ENCODE assay signal across 11 cellular contexts in the genomic region with DNA sequence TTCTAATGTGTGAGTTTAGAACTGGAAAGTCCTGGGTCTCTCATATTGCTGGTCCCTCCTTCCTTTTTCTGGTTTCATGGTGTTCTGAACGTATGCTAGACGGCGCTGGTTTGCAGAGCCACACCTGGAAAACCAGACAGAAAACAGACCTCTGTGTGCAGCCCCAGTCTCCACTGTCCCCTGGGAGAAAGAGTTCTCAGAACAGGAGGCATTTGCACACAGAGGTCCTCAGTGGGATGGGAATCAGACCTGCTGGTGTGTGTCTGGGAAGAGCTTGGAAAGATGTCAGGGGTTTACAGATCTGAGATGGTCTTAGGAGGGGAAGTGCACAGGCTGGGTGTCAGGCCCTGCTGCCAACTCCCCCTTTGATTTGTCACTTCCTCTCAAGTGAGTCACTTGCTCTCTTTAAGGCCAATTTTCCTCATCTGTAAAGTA. TPM values are rescaled to one million over a fixed set of nuclear protein-coding genes. Genes with fewer than 3 reads are reported as not detected.
DNase-seq lines count a peak whose midpoint lies in the region; ATAC-seq and TF ChIP-seq lines count a peak whose summit lies in the region.
"Had no signal": no experiment of that assay in that cellular context is flagged by ENCODE, and none has a peak within 500 bp of the region (broad histone marks: within the 10 kb centered on the region; RNA-seq: fewer than 3 reads in every experiment).

No MANE protein-coding gene starts in this region.

- no peaks in the 10 kb centered on the region for H3K36me3 ChIP-seq in sigmoid colon
- H3K36me3 ChIP-seq: gastrocnemius medialis had no signal

- no peak overlapping the region for H3K4me3 Mint-ChIP-seq in activated CD4-positive, alpha-beta T cell treated with anti-CD3 and anti-CD28 coated beads, Interleukin-2, amount 10 ng/mL, durations not matched to agents 7 days and 5 days

- H3K27me3 Mint-ChIP-seq in activated CD4-positive, alpha-beta T cell treated with anti-CD3 and anti-CD28 coated beads, Interleukin-2, amount 10 ng/mL, durations not matched to agents 7 days and 5 days = no peaks in the 10 kb centered on the region

- ATAC-seq in activated naive CD4-positive, alpha-beta T cell treated with anti-CD3 and anti-CD28 coated beads, Interleukin-2, amount 50 U/mL, for 72 hours = peak; percentile 72 to 82
- ATAC-seq: gastrocnemius medialis had no signal

- 42 to 86% methylated on average over 3 of the region's 3 CpGs for WGBS in sigmoid colon, 2 donors

- intact Hi-C loops in sigmoid colon (cut with DNase I) = no loop called here

- POLR2A ChIA-PET in activated CD4-positive, alpha-beta T cell treated with anti-CD3 and anti-CD28 coated beads, Interleukin-2, amount 10 ng/mL, durations not matched to agents 7 days and 5 days (lab: Charles Lee) = interaction anchor here (1.1 kb wide), 1 partner anchor 13 kb away, joined by 5 read pairs; no protein-coding TSS in a partner anchor

- H3K27ac Mint-ChIP-seq in activated CD4-positive, alpha-beta T cell treated with anti-CD3 and anti-CD28 coated beads, Interleukin-2, amount 10 ng/mL, durations not matched to agents 7 days and 5 days = peak overlapping the region; percentile 39
- peak overlapping the region; percentile 50 to 74 for H3K27ac Mint-ChIP-seq in activated naive CD4-positive, alpha-beta T cell treated with anti-CD3 and anti-CD28 coated beads, Interleukin-2, amount 50 U/mL, for 72 hours

- peaks cover 41% of the 10 kb centered on the region for H3K4me1 Mint-ChIP-seq in activated CD4-positive, alpha-beta T cell treated with anti-CD3 and anti-CD28 coated beads, Interleukin-2, amount 10 ng/mL, durations not matched to agents 7 days and 5 days

- TF ChIP-seq EP300 in sigmoid colon (IDR thresholded peaks at IDR 0.05) = no peak

- no peaks in the 10 kb centered on the region for H3K4me1 ChIP-seq in sigmoid colon
- H3K4me1 ChIP-seq: gastrocnemius medialis had no signal

- DNase-seq in activated CD4-positive, alpha-beta T cell treated with anti-CD3 and anti-CD28 coated beads, Interleukin-2, amount 10 ng/mL, durations not matched to agents 7 days and 5 days = no peak
- no peak for DNase-seq in activated CD4-positive, alpha-beta T cell treated with anti-CD3 and anti-CD28 coated beads for 1 hour
- DNase-seq in MV-4-11 (lab: John Stamatoyannopoulos, UW) (peak; percentile 75), sigmoid colon (peak; percentile 80), islet precursor cell (no peak), COLO829 (ENCODE audit: low spot score) (no peak)
- no peak for DNase-seq in activated naive CD4-positive, alpha-beta T cell treated with anti-CD3 and anti-CD28 coated beads, Interleukin-2, amount 50 U/mL, for 72 hours (ENCODE audit: low spot score in 2 of 2)
- DNase-seq in stimulated activated CD4-positive, alpha-beta T cell treated with anti-CD3 and anti-CD28 coated beads, Interleukin-2, amount 100 ng/mL, for 24 hours = no peak
- DNase-seq: gastrocnemius medialis, NCI-H2029 treated with DMSO at 0.1 percent for 48 hours, small intestine had no signal

- peaks cover 19% of the 10 kb centered on the region for H3K9me3 Mint-ChIP-seq in activated CD4-positive, alpha-beta T cell treated with anti-CD3 and anti-CD28 coated beads, Interleukin-2, amount 10 ng/mL, durations not matched to agents 7 days and 5 days
- peaks cover 8 to 23% of the 10 kb centered on the region in 2 donors for H3K9me3 Mint-ChIP-seq in activated naive CD4-positive, alpha-beta T cell treated with anti-CD3 and anti-CD28 coated beads, Interleukin-2, amount 50 U/mL, for 72 hours

- peaks cover 21% of the 10 kb centered on the region for H3K36me3 Mint-ChIP-seq in activated CD4-positive, alpha-beta T cell treated with anti-CD3 and anti-CD28 coated beads, Interleukin-2, amount 10 ng/mL, durations not matched to agents 7 days and 5 days (ENCODE audit: low read depth)
- H3K36me3 Mint-ChIP-seq in activated naive CD4-positive, alpha-beta T cell treated with anti-CD3 and anti-CD28 coated beads, Interleukin-2, amount 50 U/mL, for 72 hours = peaks cover 22 to 28% of the 10 kb centered on the region in 2 donors

- H3K4me3 ChIP-seq in sigmoid colon = no peak overlapping the region
- H3K4me3 ChIP-seq: gastrocnemius medialis had no signal

- no peak for TF ChIP-seq CTCF in sigmoid colon (IDR thresholded peaks at IDR 0.05)

- H3K27me3 ChIP-seq in sigmoid colon = no peaks in the 10 kb centered on the region
- H3K27me3 ChIP-seq: gastrocnemius medialis had no signal

- CTCF ChIA-PET in activated CD4-positive, alpha-beta T cell treated with anti-CD3 and anti-CD28 coated beads, Interleukin-2, amount 10 ng/mL, durations not matched to agents 7 days and 5 days (lab: Charles Lee) = interaction anchor here (0.9 to 1.7 kb wide), 4 partner anchors 12 to 56 kb away, joined by 3 to 6 read pairs (median 3); partner anchors contain the start of gene MBP

- H3K9me3 ChIP-seq in sigmoid colon = no peaks in the 10 kb centered on the region
- H3K9me3 ChIP-seq: gastrocnemius medialis had no signal

- no peak for TF ChIP-seq POLR2A in sigmoid colon (IDR thresholded peaks at IDR 0.05)

- no peak overlapping the region for H3K27ac ChIP-seq in sigmoid colon
- H3K27ac ChIP-seq: gastrocnemius medialis had no signal

RNA-seq across cellular contexts. Expression of gene MBP, which starts 14.9 kb away (rescaled TPM):
- 100 to 1,000 TPM; 111 to 133 TPM for total RNA-seq in activated CD4-positive, alpha-beta T cell treated with anti-CD3 and anti-CD28 coated beads, Interleukin-2, amount 10 ng/mL, durations not matched to agents 7 days and 5 days
- total RNA-seq in activated naive CD4-positive, alpha-beta T cell treated with anti-CD3 and anti-CD28 coated beads, Interleukin-2, amount 50 U/mL, for 72 hours = 10 to 100 TPM; 52.2 to 60.0 TPM
- total RNA-seq in sigmoid colon = 10 to 100 TPM; 24.0 to 30.7 (median 27.4) TPM
- polyA plus RNA-seq in sigmoid colon = 10 to 100 TPM; 18.3 to 22.2 (median 20.6) TPM

Comparison
In these comparisons a context has a peak if more than half of its experiments do, and no peak if none do; other contexts are left out.
1. DNase-seq: peak in MV-4-11 (single experiment) and sigmoid colon (single experiment); none in activated CD4-positive, alpha-beta T cell treated with anti-CD3 and anti-CD28 coated beads, Interleukin-2, amount 10 ng/mL, durations not matched to agents 7 days and 5 days (single experiment), activated CD4-positive, alpha-beta T cell treated with anti-CD3 and anti-CD28 coated beads for 1 hour (single experiment), activated naive CD4-positive, alpha-beta T cell treated with anti-CD3 and anti-CD28 coated beads, Interleukin-2, amount 50 U/mL, for 72 hours (0 of 2), islet precursor cell (single experiment), stimulated activated CD4-positive, alpha-beta T cell treated with anti-CD3 and anti-CD28 coated beads, Interleukin-2, amount 100 ng/mL, for 24 hours (0 of 2) and COLO829 (single experiment).